ENCODE assay signal across 1 cellular context in the genomic region with DNA sequence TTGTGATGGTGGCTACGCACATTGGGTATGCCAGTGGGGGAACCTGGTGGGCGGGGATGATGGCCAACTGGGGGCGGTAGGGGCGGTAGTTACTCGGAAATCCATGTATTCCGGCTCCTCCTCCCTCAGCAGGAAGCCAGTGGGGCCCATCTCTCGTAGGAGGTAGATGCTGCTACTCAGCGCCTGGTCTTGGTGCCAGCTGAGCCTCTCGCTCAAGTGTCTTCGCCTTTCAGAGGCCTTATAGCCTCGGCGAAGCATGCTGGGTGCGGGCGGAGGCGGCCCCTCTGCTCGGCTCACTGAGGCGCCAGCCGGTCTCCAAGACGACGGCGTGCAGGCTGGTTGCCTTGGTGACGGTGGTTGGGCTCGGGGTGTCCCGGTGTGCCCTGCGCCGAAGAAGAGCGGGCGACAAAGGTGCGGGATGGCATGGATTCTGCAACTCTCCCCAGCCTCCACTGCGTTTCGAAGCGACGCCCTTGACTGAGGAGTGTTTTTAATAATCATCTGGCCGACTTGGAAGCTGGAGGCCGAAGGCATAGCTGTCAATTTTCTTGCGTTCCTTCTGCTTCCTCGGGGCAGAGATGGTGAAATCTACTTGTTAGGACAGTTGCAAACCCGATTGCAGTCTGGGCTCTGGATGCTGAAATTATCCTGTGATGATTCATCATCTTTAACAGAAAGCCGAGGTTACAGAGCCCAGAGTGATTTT.
TF ChIP-seq lines count a peak whose summit lies in the region.

Gene ZSWIM2 (minus strand): TSS at position 298 of the 706 bp plus-strand sequence. CDS start 40 bp downstream, at position 258.

TF ChIP-seq in H1, 55 proteins besides CTCF, POLR2A, EP300 and RAD21:
- TF ChIP-seq TAF1 (IDR thresholded peaks at IDR 0.05; ENCODE audit: low read depth, low read length) (peak; percentile 35; the same call in 1 of the 2 replicates), EGR1 (IDR thresholded peaks at IDR 0.05; ENCODE audit: borderline replicate concordance, low read depth, low read length) (peak; percentile 60; the same call in 1 of the 2 replicates), HDAC2 (IDR thresholded peaks at IDR 0.05; ENCODE audit: borderline replicate concordance in 1 of 2, low read depth in 2 of 2, low read length in 2 of 2) (peak in 1 of 2 experiments; percentile 96; a peak in 2 of 4 replicates), SP1 (IDR thresholded peaks at IDR 0.05; ENCODE audit: low read depth, low read length) (0 out of 2 replicates have a peak, but pooled peaks have one; percentile 4), KDM1A (IDR thresholded peaks at IDR 0.05; ENCODE audit: borderline replicate concordance, low read length) (peak; percentile 6; the same call in 1 of the 2 replicates), KDM4A (IDR thresholded peaks at IDR 0.05; ENCODE audit: low read depth, low read length, severe bottlenecking) (peak; percentile 84), CREB1 (IDR thresholded peaks at IDR 0.05) (peak; percentile 43; the same call in 1 of the 2 replicates), BRCA1 (IDR thresholded peaks at IDR 0.05; ENCODE audit: low read depth, low read length) (no peak), SAP30 (IDR thresholded peaks at IDR 0.05; ENCODE audit: insufficient read depth, insufficient replicate concordance, low read length) (peak; percentile 91), POLR2AphosphoS5 (IDR thresholded peaks at IDR 0.05; ENCODE audit: low read depth, low read length) (no peak), ASH2L (IDR thresholded peaks at IDR 0.05; ENCODE audit: low read length) (peak; percentile 52), SIN3A (conservative IDR thresholded peaks at IDR 0.05 in 1 of 2, IDR thresholded peaks at IDR 0.05 in 1 of 2; ENCODE audit: low read depth in 1 of 2, low read length in 2 of 2) (peak; percentile 52 to 99; a peak in 2 of 4 replicates)
- TF ChIP-seq, protein P1, sequence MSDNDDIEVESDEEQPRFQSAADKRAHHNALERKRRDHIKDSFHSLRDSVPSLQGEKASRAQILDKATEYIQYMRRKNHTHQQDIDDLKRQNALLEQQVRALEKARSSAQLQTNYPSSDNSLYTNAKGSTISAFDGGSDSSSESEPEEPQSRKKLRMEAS (IDR thresholded peaks at IDR 0.05), result peak; percentile 93
- TF ChIP-seq, protein P2, sequence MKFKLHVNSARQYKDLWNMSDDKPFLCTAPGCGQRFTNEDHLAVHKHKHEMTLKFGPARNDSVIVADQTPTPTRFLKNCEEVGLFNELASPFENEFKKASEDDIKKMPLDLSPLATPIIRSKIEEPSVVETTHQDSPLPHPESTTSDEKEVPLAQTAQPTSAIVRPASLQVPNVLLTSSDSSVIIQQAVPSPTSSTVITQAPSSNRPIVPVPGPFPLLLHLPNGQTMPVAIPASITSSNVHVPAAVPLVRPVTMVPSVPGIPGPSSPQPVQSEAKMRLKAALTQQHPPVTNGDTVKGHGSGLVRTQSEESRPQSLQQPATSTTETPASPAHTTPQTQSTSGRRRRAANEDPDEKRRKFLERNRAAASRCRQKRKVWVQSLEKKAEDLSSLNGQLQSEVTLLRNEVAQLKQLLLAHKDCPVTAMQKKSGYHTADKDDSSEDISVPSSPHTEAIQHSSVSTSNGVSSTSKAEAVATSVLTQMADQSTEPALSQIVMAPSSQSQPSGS (IDR thresholded peaks at IDR 0.05; ENCODE audit: low read length), result no peak
- TF ChIP-seq, protein P3, sequence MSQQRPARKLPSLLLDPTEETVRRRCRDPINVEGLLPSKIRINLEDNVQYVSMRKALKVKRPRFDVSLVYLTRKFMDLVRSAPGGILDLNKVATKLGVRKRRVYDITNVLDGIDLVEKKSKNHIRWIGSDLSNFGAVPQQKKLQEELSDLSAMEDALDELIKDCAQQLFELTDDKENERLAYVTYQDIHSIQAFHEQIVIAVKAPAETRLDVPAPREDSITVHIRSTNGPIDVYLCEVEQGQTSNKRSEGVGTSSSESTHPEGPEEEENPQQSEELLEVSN (IDR thresholded peaks at IDR 0.05), result peak; percentile 96
